ENCODE assay signal across 8 cellular contexts in the genomic region with DNA sequence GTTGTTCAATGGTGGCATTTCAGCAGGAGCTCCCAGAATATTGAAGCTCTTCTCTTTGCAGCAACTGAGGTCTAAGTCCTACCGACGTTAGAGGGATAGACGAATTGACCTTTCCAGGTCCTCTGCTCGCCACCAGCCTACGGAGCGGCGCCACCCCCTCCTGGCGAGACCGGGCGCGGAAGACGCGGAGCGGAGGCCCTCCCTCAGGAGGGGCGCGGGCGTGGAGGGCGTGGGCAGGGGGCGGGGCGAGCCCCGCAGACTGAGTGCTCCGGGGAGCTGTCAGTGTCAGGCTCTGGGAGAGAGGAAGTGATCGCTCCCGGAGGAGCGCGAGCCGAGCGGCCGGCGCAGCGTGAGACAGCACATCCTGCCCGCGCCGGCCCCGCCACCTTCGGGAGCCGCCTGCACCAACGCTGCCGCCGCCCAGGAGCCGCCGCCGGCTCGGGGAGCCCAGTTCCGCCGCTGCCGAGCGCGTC. TPM values are rescaled to one million over a fixed set of nuclear protein-coding genes. Genes with fewer than 3 reads are reported as not detected.
A peak's percentile ranks its signal among the peaks of the same experiment; 100 is the strongest.
DNase-seq lines count a peak whose midpoint lies in the region; ATAC-seq and TF ChIP-seq lines count a peak whose summit lies in the region.

A gene (plus strand): TSS at position 257 of the 473 bp plus-strand sequence. CDS start 32,176 bp downstream, outside the sequence.

- H3K9me3 ChIP-seq in iPS-20b (ENCODE audit: insufficient read depth, low read depth, low read length) (no peaks in the 10 kb centered on the region), sigmoid colon (no peaks in the 10 kb centered on the region)

- TF ChIP-seq EP300 in sigmoid colon (IDR thresholded peaks at IDR 0.05) = no peak

- no peaks in the 10 kb centered on the region for H3K4me1 ChIP-seq in iPS-20b (ENCODE audit: insufficient read depth, low read length)
- H3K4me1 ChIP-seq in sigmoid colon = peaks cover 0 to 51% (median 28%) of the 10 kb centered on the region in 4 donors

- H3K27me3 ChIP-seq in iPS-20b (ENCODE audit: insufficient read depth, low read length) (peaks cover 38% of the 10 kb centered on the region), sigmoid colon (no peaks in the 10 kb centered on the region)

- TF ChIP-seq POLR2A in sigmoid colon (IDR thresholded peaks at IDR 0.05) = no peak

- H3K36me3 Mint-ChIP-seq in MCF 10A (ENCODE audit: insufficient read depth, unreplicated experiment) = no peaks in the 10 kb centered on the region

- peaks cover 15% of the 10 kb centered on the region for H3K27me3 Mint-ChIP-seq in MCF 10A (ENCODE audit: insufficient read depth, unreplicated experiment)

- TF ChIP-seq CTCF in MCF 10A (IDR thresholded peaks at IDR 0.05; ENCODE audit: unreplicated experiment) (no peak), sigmoid colon (IDR thresholded peaks at IDR 0.05) (no peak)

- peak within 1 kb of the TSS; percentile 77 for H3K4me3 Mint-ChIP-seq in MCF 10A (ENCODE audit: unreplicated experiment)

- no peaks in the 10 kb centered on the region for H3K9me3 Mint-ChIP-seq in MCF 10A (ENCODE audit: unreplicated experiment)

- H3K27ac ChIP-seq in iPS-20b (ENCODE audit: low read length) (no peak within 1 kb of the TSS), sigmoid colon (peak within 1 kb of the TSS; percentile 60 to 90 (median 88))

- H3K9ac ChIP-seq in iPS-20b (ENCODE audit: low read depth, low read length) = no peak within 1 kb of the TSS

- no peaks in the 10 kb centered on the region for H3K36me3 ChIP-seq in iPS-20b (ENCODE audit: insufficient read depth, low read depth, low read length)
- H3K36me3 ChIP-seq in sigmoid colon = no peaks in the 10 kb centered on the region

- intact Hi-C loops in MCF 10A (cut with micrococcal nuclease) = no loop called here
- intact Hi-C loops in sigmoid colon (cut with DNase I) = loop anchor here (5.0 to 10.0 kb wide), 3 partner anchors 45 to 228 kb away; no protein-coding TSS in a partner anchor

- POLR2A ChIA-PET in MCF 10A (lab: Yijun Ruan, JAX) = interaction anchor here (0.6 to 1.2 kb wide), 2 partner anchors 37 to 712 kb away, joined by 3 read pairs; no protein-coding TSS in a partner anchor

- ATAC-seq in GM21786 (IDR thresholded peaks at IDR 0.05; ENCODE audit: unreplicated experiment) = peak; percentile 88

- no peak within 1 kb of the TSS for H3K27ac Mint-ChIP-seq in MCF 10A (ENCODE audit: low read depth, unreplicated experiment)

- no TSS peak for BruUV-seq in MCF 10A (replicated peaks; lab: Mats Ljungman, UMichigan)

- H3K4me3 ChIP-seq in iPS-20b (ENCODE audit: low read length) = peak within 1 kb of the TSS; percentile 74
- H3K4me3 ChIP-seq in sigmoid colon = peak within 1 kb of the TSS; percentile 71 to 92 (median 88)

- WGBS in sigmoid colon, 2 donors = 1% methylated on average over 49 of the region's 49 CpGs

- DNase-seq in GDM1 (lab: John Stamatoyannopoulos, UW) (peak; percentile 33), HuH-7.5 (ENCODE audit: low spot score) (peak; percentile 68), RKO (ENCODE audit: low spot score) (peak; percentile 70), MCF 10A (ENCODE audit: unreplicated experiment) (peak; percentile 66), sigmoid colon (peak; percentile 88)
- DNase-seq in effector CD8-positive, alpha-beta T cell (lab: John Stamatoyannopoulos, UW) = no peak

- CTCF ChIA-PET in MCF 10A (lab: Yijun Ruan, JAX) = interaction anchor here (0.5 to 2.0 kb wide), 10 partner anchors 8 to 241 kb away, joined by 3 to 7 read pairs (median 3); no protein-coding TSS in a partner anchor

- H3K4me1 Mint-ChIP-seq in MCF 10A (ENCODE audit: insufficient read depth, unreplicated experiment) = no peaks in the 10 kb centered on the region

RNA-seq across cellular contexts. Expression of the gene that starts here (rescaled TPM):
- total RNA-seq in MCF 10A (2022) (not detected in 2 replicates), sigmoid colon (10 to 100 TPM; 37.8 to 65.2 (median 56.6) TPM)
- 1 to 10 TPM in 1 of 3 donors, under 1 TPM in 1, not detected in 1; 0.92 to 1.2 TPM for polyA plus RNA-seq in sigmoid colon

Comparison
In these comparisons a context has a peak if more than half of its experiments do, and no peak if none do; other contexts are left out.
1. RNA of the gene that starts here (total RNA-seq): 37.8 to 65.2 TPM in sigmoid colon; not detected in MCF 10A; every median in the first group is over 10 times any median in the second.
2. Peak in DNase-seq in MCF 10A; RNA of the gene not detected or under 1 TPM.